1 cellular context compared by ENCODE assay signal in the genomic region with DNA sequence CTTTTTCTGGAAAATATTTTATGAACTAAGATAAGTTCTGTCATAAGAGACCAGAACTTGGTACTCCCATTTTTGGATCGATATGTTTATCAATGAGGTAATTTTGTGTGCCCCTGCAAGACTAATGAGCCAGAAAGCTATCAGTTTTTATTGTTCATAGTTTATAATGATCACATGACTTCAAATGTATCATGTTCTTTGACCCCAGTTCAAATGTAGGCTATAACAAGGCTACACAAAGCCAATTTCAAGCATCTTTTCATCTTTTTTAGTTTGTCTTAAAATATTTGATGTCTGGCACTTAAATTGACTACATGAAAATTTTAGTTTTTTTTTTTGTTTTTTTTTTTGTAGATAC.
TF ChIP-seq lines count a peak whose summit lies in the region.

No MANE protein-coding gene starts in this region.

TF ChIP-seq in K562, 482 proteins besides CTCF, POLR2A, EP300 and RAD21:
- TF ChIP-seq ZNF174 (CRISPR knock-in tag; IDR thresholded peaks at IDR 0.05): no peak
- TF ChIP-seq, protein P1, sequence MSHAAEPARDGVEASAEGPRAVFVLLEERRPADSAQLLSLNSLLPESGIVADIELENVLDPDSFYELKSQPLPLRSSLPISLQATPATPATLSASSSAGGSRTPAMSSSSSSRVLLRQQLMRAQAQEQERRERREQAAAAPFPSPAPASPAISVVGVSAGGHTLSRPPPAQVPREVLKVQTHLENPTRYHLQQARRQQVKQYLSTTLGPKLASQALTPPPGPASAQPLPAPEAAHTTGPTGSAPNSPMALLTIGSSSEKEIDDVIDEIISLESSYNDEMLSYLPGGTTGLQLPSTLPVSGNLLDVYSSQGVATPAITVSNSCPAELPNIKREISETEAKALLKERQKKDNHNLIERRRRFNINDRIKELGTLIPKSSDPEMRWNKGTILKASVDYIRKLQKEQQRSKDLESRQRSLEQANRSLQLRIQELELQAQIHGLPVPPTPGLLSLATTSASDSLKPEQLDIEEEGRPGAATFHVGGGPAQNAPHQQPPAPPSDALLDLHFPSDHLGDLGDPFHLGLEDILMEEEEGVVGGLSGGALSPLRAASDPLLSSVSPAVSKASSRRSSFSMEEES (CRISPR knock-in tag; IDR thresholded peaks at IDR 0.05): peak; percentile 74
